In genomic region chr15:67823371-67824156, GRCh38 we compare ENCODE assay signal across 9 cellular contexts. TPM values are rescaled to one million over a fixed set of nuclear protein-coding genes. Genes with fewer than 3 reads are reported as not detected.
DNase-seq lines count a peak whose midpoint lies in the region; ATAC-seq and TF ChIP-seq lines count a peak whose summit lies in the region.
"Had no signal": no experiment of that assay in that cellular context is flagged by ENCODE, and none has a peak within 500 bp of the region (broad histone marks: within the 10 kb centered on the region; RNA-seq: fewer than 3 reads in every experiment).

No MANE protein-coding gene starts in this region.

- TF ChIP-seq CTCF in brain (conservative IDR thresholded peaks at IDR 0.05) = no peak

- peaks cover 56% of the 10 kb centered on the region for H3K4me1 Mint-ChIP-seq in brain

- H3K27ac Mint-ChIP-seq in brain = peak overlapping the region in 3 of 5 experiments; percentile 25 to 92 (median 50)

- DNase-seq in NCI-H82 (lab: John Stamatoyannopoulos, UW) (peak; percentile 35), NCI-H82 treated with DMSO at 0.1 percent for 48 hours (lab: John Stamatoyannopoulos, UW; ENCODE audit: unreplicated experiment) (no peak), NCI-H146 (lab: John Stamatoyannopoulos, UW) (peak; percentile 58), sciatic nerve (ENCODE audit: low spot score) (peak; percentile 48), OCI-M2 (lab: John Stamatoyannopoulos, UW; ENCODE audit: unreplicated experiment) (no peak)
- DNase-seq: body of pancreas had no signal

- peaks cover 4% of the 10 kb centered on the region for H3K36me3 Mint-ChIP-seq in brain

- intact Hi-C loops in sciatic nerve (cut with DNase I) = no loop called here

- peaks cover 90% of the 10 kb centered on the region for H3K27me3 Mint-ChIP-seq in brain

- ATAC-seq in sciatic nerve (no peak), GM19463 (IDR thresholded peaks at IDR 0.05; ENCODE audit: unreplicated experiment) (no peak), HG02981 (IDR thresholded peaks at IDR 0.05; ENCODE audit: unreplicated experiment) (no peak)
- ATAC-seq: body of pancreas had no signal

- peaks cover 0 to 9% (median 7%) of the 10 kb centered on the region in 5 experiments for H3K9me3 Mint-ChIP-seq in brain

- H3K4me3 Mint-ChIP-seq in brain = peak overlapping the region; percentile 82 to 89 (median 87)

RNA-seq across cellular contexts. Expression of gene SKOR1, which starts 1.7 kb away (rescaled TPM):
- polyA plus RNA-seq in brain (ENCODE audit: insufficient read depth, low read depth, low replicate concordance) = 0.49 TPM
- total RNA-seq in sciatic nerve = 1.3 TPM

RNA-seq across cellular contexts. Expression of gene RNU6-1, which starts 16.3 kb away (rescaled TPM):
- polyA plus RNA-seq in brain (ENCODE audit: insufficient read depth, low read depth, low replicate concordance) = not detected
- not detected for total RNA-seq in sciatic nerve
- total RNA-seq: body of pancreas had no signal

Comparison
In these comparisons a context has a peak if more than half of its experiments do, and no peak if none do; other contexts are left out.
1. DNase-seq: peak in NCI-H82 (single experiment), NCI-H146 (single experiment) and sciatic nerve (single experiment); none in NCI-H82 treated with DMSO at 0.1 percent for 48 hours (single experiment) and OCI-M2 (single experiment).